Comparison of ENCODE assay signal across 22 cellular contexts in the genomic region with DNA sequence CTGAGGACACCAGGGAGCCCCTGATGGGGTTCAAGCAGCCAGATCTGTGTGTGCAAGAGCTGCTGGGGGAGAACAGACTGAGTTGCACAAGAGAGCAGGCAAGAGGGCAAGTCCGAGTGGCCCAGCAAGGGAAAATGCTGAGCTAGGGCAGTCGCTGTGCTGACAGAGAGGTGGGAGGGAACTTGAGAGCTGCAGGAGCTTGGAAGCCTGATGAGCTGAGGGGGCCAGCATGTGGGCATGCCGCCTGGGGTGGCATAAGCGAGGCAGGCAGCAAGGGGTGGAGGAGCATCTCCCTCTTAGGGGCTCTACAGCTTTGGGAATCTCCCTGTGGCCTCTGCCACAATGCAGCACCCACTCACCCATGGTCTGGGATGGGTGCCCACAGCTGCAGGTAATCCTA. TPM values are rescaled to one million over a fixed set of nuclear protein-coding genes. Genes with fewer than 3 reads are reported as not detected.
"Had no signal": no experiment of that assay in that cellular context is flagged by ENCODE, and none has a peak within 500 bp of the region (broad histone marks: within the 10 kb centered on the region; RNA-seq: fewer than 3 reads in every experiment).

No MANE protein-coding gene starts in this region.

- H3K4me2 ChIP-seq: smooth muscle cell had no signal

- H3K27ac ChIP-seq: coronary artery, esophagus muscularis mucosa, gastrocnemius medialis, left lung, sigmoid colon, upper lobe of right lung had no signal

- H3K36me3 ChIP-seq: esophagus muscularis mucosa, gastrocnemius medialis, left lung, sigmoid colon, upper lobe of right lung had no signal

- H3K4me1 ChIP-seq: gastrocnemius medialis had no signal

- DNase-seq: activated CD4-positive, alpha-beta T cell treated with anti-CD3 and anti-CD28 coated beads for 4 hours; activated CD4-positive, alpha-beta T cell treated with anti-CD3 and anti-CD28 coated beads, Interleukin-2, amount 50 U/mL, for 48 hours; activated CD4-positive, CD25-positive, alpha-beta regulatory T cell; activated CD8-positive, alpha-beta memory T cell treated with anti-CD3 and anti-CD28 coated beads, Interleukin-2, amount 50 U/mL, for 48 hours; activated naive CD4-positive, alpha-beta T cell; activated T-cell treated with anti-CD3 and anti-CD28 coated beads, Interleukin-2, amount 50 U/mL, for 4 hours; gastrocnemius medialis; hippocampal formation; left lung; sigmoid colon; stimulated activated CD4-positive, alpha-beta T cell treated with anti-CD3 and anti-CD28 coated beads, Interleukin-2, amount 100 ng/mL, for 48 hours; stimulated activated CD8-positive, alpha-beta memory T cell treated with anti-CD3 and anti-CD28 coated beads, Interleukin-4, amount 100 ng/mL, for 48 hours; stimulated activated naive B cell treated with anti-CD40 and anti-IgM and Interleukin-4, amounts not matched to agents 10 μg/mL and 1 μg/mL and 100 μg/mL, for 72 hours; T1000 had no signal

- ATAC-seq: activated T-cell treated with anti-CD3 and anti-CD28 coated beads, Interleukin-2, amount 50 U/mL, for 4 hours; gastrocnemius medialis; left lung; naive thymus-derived CD8-positive, alpha-beta T cell; stimulated activated naive B cell treated with anti-CD40 and anti-IgM and Interleukin-4, amounts not matched to agents 10 μg/mL and 1 μg/mL and 100 μg/mL, for 72 hours; upper lobe of right lung had no signal

- H3K9me3 Mint-ChIP-seq: activated T-cell treated with anti-CD3 and anti-CD28 coated beads, Interleukin-2, amount 50 U/mL, for 4 hours; activated T-helper 2 cell treated with anti-CD3 and anti-CD28 coated beads, Interferon-gamma antibody, Interleukin-2, Interleukin-4, amounts not matched to agents 10 μg/mL and 5 μg/mL and 100 μg/mL, durations not matched to agents 14 hours and 24 hours and 36 hours; stimulated activated naive B cell treated with anti-CD40 and anti-IgM and Interleukin-4, amounts not matched to agents 10 μg/mL and 1 μg/mL and 100 μg/mL, for 72 hours; T-helper 1 cell treated with Interleukin-12 subunit alpha and Interleukin-12 subunit beta and Interleukin-4 antibody, amounts not matched to agents 30 μg/mL and 1 μg/mL, for 36 hours had no signal

- H3K4me3 ChIP-seq: coronary artery, esophagus muscularis mucosa, gastrocnemius medialis, left lung, sigmoid colon, smooth muscle cell, upper lobe of right lung had no signal

- H3K36me3 Mint-ChIP-seq: activated naive CD8-positive, alpha-beta T cell; stimulated activated naive B cell treated with anti-CD40 and anti-IgM and Interleukin-4, amounts not matched to agents 10 μg/mL and 1 μg/mL and 100 μg/mL, for 72 hours had no signal

- H3K4me3 Mint-ChIP-seq: activated naive CD8-positive, alpha-beta T cell; activated T-cell treated with anti-CD3 and anti-CD28 coated beads, Interleukin-2, amount 50 U/mL, for 4 hours; naive thymus-derived CD8-positive, alpha-beta T cell; stimulated activated naive B cell treated with anti-CD40 and anti-IgM and Interleukin-4, amounts not matched to agents 10 μg/mL and 1 μg/mL and 100 μg/mL, for 72 hours; T-helper 1 cell treated with Interleukin-12 subunit alpha and Interleukin-12 subunit beta and Interleukin-4 antibody, amounts not matched to agents 30 μg/mL and 1 μg/mL, for 36 hours had no signal

- H3K27ac Mint-ChIP-seq: activated naive CD8-positive, alpha-beta T cell; activated T-helper 2 cell treated with anti-CD3 and anti-CD28 coated beads, Interferon-gamma antibody, Interleukin-2, Interleukin-4, amounts not matched to agents 10 μg/mL and 5 μg/mL and 100 μg/mL, durations not matched to agents 14 hours and 24 hours and 36 hours; stimulated activated naive B cell treated with anti-CD40 and anti-IgM and Interleukin-4, amounts not matched to agents 10 μg/mL and 1 μg/mL and 100 μg/mL, for 72 hours; T-helper 1 cell treated with Interleukin-12 subunit alpha and Interleukin-12 subunit beta and Interleukin-4 antibody, amounts not matched to agents 30 μg/mL and 1 μg/mL, for 36 hours had no signal

- H3K9me3 ChIP-seq: esophagus muscularis mucosa, gastrocnemius medialis, left lung, sigmoid colon, upper lobe of right lung had no signal

RNA-seq across cellular contexts. Expression of a gene that starts 4.7 kb away (rescaled TPM):
- polyA plus RNA-seq: naive thymus-derived CD8-positive, alpha-beta T cell had no signal
